In genomic region chr1:26432793-26433192, GRCh38 we compare ENCODE assay signal across 1 cellular context.
A peak's percentile ranks its signal among the peaks of the same experiment; 100 is the strongest.
TF ChIP-seq lines count a peak whose summit lies in the region.

No MANE protein-coding gene starts in this region.

TF ChIP-seq in K562, 482 proteins besides CTCF, POLR2A, EP300 and RAD21:
- 0 out of 2 replicates have a peak, but pooled peaks have one; percentile 16 for TF ChIP-seq NR3C1 (CRISPR knock-in tag; IDR thresholded peaks at IDR 0.05)
- 0 out of 4 replicates have a peak, but pooled peaks of 1 of the 2 experiments have one; percentile 2 for TF ChIP-seq FOXA3 (CRISPR knock-in tag; conservative IDR thresholded peaks at IDR 0.05 in 1 of 2, IDR thresholded peaks at IDR 0.05 in 1 of 2)
- TF ChIP-seq ZNF511 (CRISPR knock-in tag; IDR thresholded peaks at IDR 0.05), result no peak
- no peak for TF ChIP-seq ZNF384 (IDR thresholded peaks at IDR 0.05; ENCODE audit: low read depth, low read length)
